ENCODE assay signal across 24 cellular contexts in genomic region chr2:12592296-12592695, GRCh38.
"Had no signal": no experiment of that assay in that cellular context is flagged by ENCODE, and none has a peak within 500 bp of the region (broad histone marks: within the 10 kb centered on the region; RNA-seq: fewer than 3 reads in every experiment).

No MANE protein-coding gene starts in this region.

- H3K4me1 ChIP-seq: gastroesophageal sphincter had no signal

- H3K9me3 ChIP-seq: colonic mucosa, esophagus squamous epithelium, gastroesophageal sphincter, heart left ventricle, lower lobe of right lung, mucosa of descending colon had no signal

- H3K36me3 ChIP-seq: colonic mucosa, esophagus squamous epithelium, gastroesophageal sphincter, heart left ventricle, lower lobe of right lung had no signal

- H3K4me3 ChIP-seq: colonic mucosa, esophagus squamous epithelium, gastroesophageal sphincter, heart left ventricle, lower lobe of right lung, mucosa of descending colon had no signal

- ATAC-seq: effector memory CD8-positive, alpha-beta T cell; esophagus mucosa; foreskin keratinocyte; gastroesophageal sphincter; heart left ventricle; left colon; left lobe of liver; left ventricle myocardium superior; lower lobe of right lung; mucosa of descending colon had no signal

- H3K27me3 ChIP-seq: colonic mucosa, esophagus squamous epithelium, foreskin keratinocyte, gastroesophageal sphincter, heart left ventricle had no signal

- H3K27ac ChIP-seq: colonic mucosa, epithelial cell of prostate, esophagus squamous epithelium, foreskin keratinocyte, gastroesophageal sphincter, heart left ventricle, lower lobe of right lung had no signal

- DNase-seq: colonic mucosa; cortex of kidney; effector CD8-positive, alpha-beta T cell; effector memory CD8-positive, alpha-beta T cell; endodermal cell; erythroblast; esophagus squamous epithelium; foreskin keratinocyte; heart left ventricle; hippocampal formation; immature natural killer cell; islet precursor cell; kidney; kidney glomerular epithelial cell; left colon; left ventricle myocardium superior; lower lobe of right lung; mesenchymal stem cell; mucosa of descending colon; naive B cell had no signal
